In genomic region chrX:119698835-119699234, GRCh38 we compare ENCODE assay signal across 9 cellular contexts. TPM values are rescaled to one million over a fixed set of nuclear protein-coding genes. Genes with fewer than 3 reads are reported as not detected.
DNase-seq lines count a peak whose midpoint lies in the region; ATAC-seq and TF ChIP-seq lines count a peak whose summit lies in the region.
"Had no signal": no experiment of that assay in that cellular context is flagged by ENCODE, and none has a peak within 500 bp of the region (broad histone marks: within the 10 kb centered on the region; RNA-seq: fewer than 3 reads in every experiment).

No MANE protein-coding gene starts in this region.

- in situ Hi-C loops in Panc1 (cut with HindIII; ENCODE audit: low pct_unique_long_range_greater_than_20kb, low sequenced_read_pairs) = no loop called here

- H3K9me3 ChIP-seq in Panc1 (ENCODE audit: control insufficient read depth, insufficient read depth, low read depth, low read length) = no peaks in the 10 kb centered on the region
- H3K9me3 ChIP-seq in parathyroid adenoma (ENCODE audit: control insufficient read depth, low read length) = no peaks in the 10 kb centered on the region

- H3K79me2 ChIP-seq in parathyroid adenoma = no peaks in the 10 kb centered on the region

- H3K27me3 ChIP-seq in Panc1 (ENCODE audit: control insufficient read depth, insufficient read depth, low read length) (no peaks in the 10 kb centered on the region), parathyroid adenoma (ENCODE audit: control insufficient read depth, insufficient read depth, low read length) (no peaks in the 10 kb centered on the region)
- H3K27me3 ChIP-seq: BLaER1 treated with 17β-estradiol and CSF1 and Interleukin-3, amounts not matched to agents 10 nM and 100 nM had no signal

- intact Hi-C loops in Panc1 (cut with micrococcal nuclease; ENCODE audit: unreplicated experiment) = no loop called here

- H3K4me3 ChIP-seq in Panc1 (ENCODE audit: low read depth in 2 of 2, low read length in 2 of 2) (no peak overlapping the region), parathyroid adenoma (ENCODE audit: low read depth, low read length) (no peak overlapping the region)
- H3K4me3 ChIP-seq: BLaER1 treated with 17β-estradiol and CSF1 and Interleukin-3, amounts not matched to agents 10 nM and 100 nM had no signal

- TF ChIP-seq CTCF in Panc1 (IDR thresholded peaks at IDR 0.05) = peak; percentile 82
- TF ChIP-seq CTCF in parathyroid adenoma (IDR thresholded peaks at IDR 0.05) = peak; percentile 54

- H3K36me3 ChIP-seq in Panc1 (ENCODE audit: control insufficient read depth, insufficient read depth, low read length) = no peaks in the 10 kb centered on the region
- H3K36me3 ChIP-seq in parathyroid adenoma (ENCODE audit: control insufficient read depth, insufficient read depth, low read length) = no peaks in the 10 kb centered on the region
- H3K36me3 ChIP-seq: BLaER1 treated with 17β-estradiol and CSF1 and Interleukin-3, amounts not matched to agents 10 nM and 100 nM had no signal

- H3K4me1 ChIP-seq in Panc1 (ENCODE audit: control insufficient read depth, insufficient read depth, low read length) = no peaks in the 10 kb centered on the region
- H3K4me1 ChIP-seq in parathyroid adenoma = peaks cover 4% of the 10 kb centered on the region

- H3K4me2 ChIP-seq in parathyroid adenoma (ENCODE audit: low read length) = no peak overlapping the region
- H3K4me2 ChIP-seq: BLaER1 treated with 17β-estradiol and CSF1 and Interleukin-3, amounts not matched to agents 10 nM and 100 nM had no signal

- no peak overlapping the region for H3K9ac ChIP-seq in parathyroid adenoma
- H3K9ac ChIP-seq: BLaER1 treated with 17β-estradiol and CSF1 and Interleukin-3, amounts not matched to agents 10 nM and 100 nM had no signal

- DNase-seq in NCI-H1105 treated with DMSO at 0.1 percent for 48 hours (lab: John Stamatoyannopoulos, UW) (peak; percentile 35), NCI-H1105 (lab: John Stamatoyannopoulos, UW) (no peak), HT-29 (ENCODE audit: low spot score) (peak; percentile 53), Panc1 (ENCODE audit: low read depth, low spot score) (peak; percentile 47), erythroblast (lab: John Stamatoyannopoulos, UW) (peak; percentile 26 to 59)

- CTCF ChIA-PET in Panc1 (lab: Charles Lee) = no interaction called here

- H3K27ac ChIP-seq in Panc1 (ENCODE audit: low read length) (no peak overlapping the region), parathyroid adenoma (no peak overlapping the region)
- H3K27ac ChIP-seq: BLaER1 treated with 17β-estradiol and CSF1 and Interleukin-3, amounts not matched to agents 10 nM and 100 nM had no signal

- BruUV-seq in Panc1 (replicated peaks; lab: Mats Ljungman, UMichigan) = no TSS peak

- 0 out of 2 replicates have a peak, but pooled peaks have one; percentile 47 for ATAC-seq in Panc1
- ATAC-seq in HG02763 (IDR thresholded peaks at IDR 0.05; ENCODE audit: unreplicated experiment) = no peak
- no peak for ATAC-seq in GM18873 (IDR thresholded peaks at IDR 0.05; ENCODE audit: low FRiP score, unreplicated experiment)

- TF ChIP-seq POLR2A in erythroblast (IDR thresholded peaks at IDR 0.05; ENCODE audit: low read length) = no peak

- H2AFZ ChIP-seq in parathyroid adenoma = no peak overlapping the region

- POLR2A ChIA-PET in Panc1 (lab: Charles Lee) = no interaction called here

RNA-seq across cellular contexts. Expression of gene SEPTIN6, which starts 5.9 kb away (rescaled TPM):
- 0.10 and 0.53 TPM in 2 replicates for total RNA-seq in HT-29 (2014; rRNA removed; shearing (Covaris generic))
- 31.2 TPM for total RNA-seq in Panc1 (2021; ENCODE audit: unreplicated experiment)
- 41.0 TPM for polyA plus RNA-seq in Panc1 (2012; ENCODE audit: insufficient read length)

RNA-seq across cellular contexts. Expression of gene SOWAHD, which starts 59.6 kb away (rescaled TPM):
- 1.0 TPM in 1 of 2 replicates, not detected in the other for total RNA-seq in HT-29 (2014; rRNA removed; shearing (Covaris generic))
- 1.1 TPM for total RNA-seq in Panc1 (2021; ENCODE audit: unreplicated experiment)
- 0.75 TPM for polyA plus RNA-seq in Panc1 (2012; ENCODE audit: insufficient read length)

Comparison
In these comparisons a context has a peak if more than half of its experiments do, and no peak if none do; other contexts are left out.
1. RNA of gene SEPTIN6, which starts 5.9 kb away (total RNA-seq): 31.2 TPM in Panc1 (single experiment); 0.10 to 0.53 TPM in HT-29; every median in the first group is over 10 times any median in the second.